1 cellular context compared by ENCODE assay signal in the genomic region with DNA sequence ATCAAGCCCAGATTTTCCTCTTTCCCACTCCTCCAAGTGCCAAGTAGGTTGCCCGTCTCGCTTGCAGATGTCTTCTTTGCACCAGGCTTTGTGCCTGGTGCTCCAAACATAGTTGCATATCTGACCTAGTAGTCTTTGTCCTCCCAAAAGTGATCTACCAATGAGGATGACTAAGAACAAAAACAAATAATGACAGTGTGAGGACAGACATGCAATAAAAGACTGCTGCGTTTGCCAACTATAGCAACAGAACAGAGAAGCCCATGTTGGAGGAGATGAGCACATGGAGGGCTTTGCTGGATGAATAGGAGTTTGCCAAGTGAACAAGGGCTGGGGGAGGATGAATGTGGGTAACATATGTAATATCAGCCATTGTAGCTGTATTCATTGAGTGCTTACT.
TF ChIP-seq lines count a peak whose summit lies in the region.

No MANE protein-coding gene starts in this region.

TF ChIP-seq in HepG2, 621 proteins besides CTCF, POLR2A, EP300 and RAD21 (continued from another document):
- TF ChIP-seq, protein P1, sequence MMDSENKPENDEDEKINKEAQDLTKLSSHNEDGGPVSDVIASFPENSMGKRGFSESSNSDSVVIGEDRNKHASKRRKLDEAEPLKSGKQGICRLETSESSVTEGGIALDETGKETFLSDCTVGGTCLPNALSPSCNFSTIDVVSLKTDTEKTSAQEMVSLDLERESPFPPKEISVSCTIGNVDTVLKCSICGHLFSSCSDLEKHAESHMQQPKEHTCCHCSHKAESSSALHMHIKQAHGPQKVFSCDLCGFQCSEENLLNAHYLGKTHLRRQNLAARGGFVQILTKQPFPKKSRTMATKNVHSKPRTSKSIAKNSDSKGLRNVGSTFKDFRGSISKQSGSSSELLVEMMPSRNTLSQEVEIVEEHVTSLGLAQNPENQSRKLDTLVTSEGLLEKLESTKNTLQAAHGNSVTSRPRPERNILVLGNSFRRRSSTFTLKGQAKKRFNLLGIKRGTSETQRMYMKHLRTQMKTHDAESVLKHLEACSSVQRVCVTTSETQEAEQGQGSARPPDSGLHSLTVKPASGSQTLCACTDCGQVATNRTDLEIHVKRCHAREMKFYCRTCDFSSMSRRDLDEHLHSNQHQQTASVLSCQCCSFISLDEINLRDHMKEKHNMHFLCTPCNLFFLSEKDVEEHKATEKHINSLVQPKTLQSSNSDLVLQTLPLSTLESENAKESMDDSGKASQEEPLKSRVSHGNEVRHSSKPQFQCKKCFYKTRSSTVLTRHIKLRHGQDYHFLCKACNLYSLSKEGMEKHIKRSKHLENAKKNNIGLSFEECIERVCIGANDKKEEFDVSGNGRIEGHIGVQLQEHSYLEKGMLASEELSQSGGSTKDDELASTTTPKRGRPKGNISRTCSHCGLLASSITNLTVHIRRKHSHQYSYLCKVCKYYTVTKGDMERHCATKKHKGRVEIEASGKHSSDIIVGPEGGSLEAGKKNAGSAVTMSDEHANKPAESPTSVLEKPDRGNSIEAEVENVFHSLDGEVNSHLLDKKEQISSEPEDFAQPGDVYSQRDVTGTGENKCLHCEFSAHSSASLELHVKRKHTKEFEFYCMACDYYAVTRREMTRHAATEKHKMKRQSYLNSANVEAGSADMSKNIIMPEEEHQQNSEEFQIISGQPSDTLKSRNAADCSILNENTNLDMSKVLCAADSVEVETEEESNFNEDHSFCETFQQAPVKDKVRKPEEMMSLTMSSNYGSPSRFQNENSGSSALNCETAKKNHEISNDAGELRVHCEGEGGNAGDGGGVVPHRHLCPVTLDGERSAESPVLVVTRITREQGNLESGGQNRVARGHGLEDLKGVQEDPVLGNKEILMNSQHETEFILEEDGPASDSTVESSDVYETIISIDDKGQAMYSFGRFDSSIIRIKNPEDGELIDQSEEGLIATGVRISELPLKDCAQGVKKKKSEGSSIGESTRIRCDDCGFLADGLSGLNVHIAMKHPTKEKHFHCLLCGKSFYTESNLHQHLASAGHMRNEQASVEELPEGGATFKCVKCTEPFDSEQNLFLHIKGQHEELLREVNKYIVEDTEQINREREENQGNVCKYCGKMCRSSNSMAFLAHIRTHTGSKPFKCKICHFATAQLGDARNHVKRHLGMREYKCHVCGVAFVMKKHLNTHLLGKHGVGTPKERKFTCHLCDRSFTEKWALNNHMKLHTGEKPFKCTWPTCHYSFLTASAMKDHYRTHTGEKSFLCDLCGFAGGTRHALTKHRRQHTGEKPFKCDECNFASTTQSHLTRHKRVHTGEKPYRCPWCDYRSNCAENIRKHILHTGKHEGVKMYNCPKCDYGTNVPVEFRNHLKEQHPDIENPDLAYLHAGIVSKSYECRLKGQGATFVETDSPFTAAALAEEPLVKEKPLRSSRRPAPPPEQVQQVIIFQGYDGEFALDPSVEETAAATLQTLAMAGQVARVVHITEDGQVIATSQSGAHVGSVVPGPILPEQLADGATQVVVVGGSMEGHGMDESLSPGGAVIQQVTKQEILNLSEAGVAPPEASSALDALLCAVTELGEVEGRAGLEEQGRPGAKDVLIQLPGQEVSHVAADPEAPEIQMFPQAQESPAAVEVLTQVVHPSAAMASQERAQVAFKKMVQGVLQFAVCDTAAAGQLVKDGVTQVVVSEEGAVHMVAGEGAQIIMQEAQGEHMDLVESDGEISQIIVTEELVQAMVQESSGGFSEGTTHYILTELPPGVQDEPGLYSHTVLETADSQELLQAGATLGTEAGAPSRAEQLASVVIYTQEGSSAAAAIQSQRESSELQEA (CRISPR knock-in tag; IDR thresholded peaks at IDR 0.05; ENCODE audit: not compliant biosample characterization), result no peak
- TF ChIP-seq ZNF263 (CRISPR knock-in tag; IDR thresholded peaks at IDR 0.05) (0 out of 2 replicates have a peak, but pooled peaks have one; percentile 6), DNMT3B (CRISPR knock-in tag; conservative IDR thresholded peaks at IDR 0.05) (no peak), WIZ (CRISPR knock-in tag; IDR thresholded peaks at IDR 0.05) (no peak), FOSL2 (CRISPR knock-in tag; IDR thresholded peaks at IDR 0.05) (0 out of 2 replicates have a peak, but pooled peaks have one; percentile 27), SOX5 (CRISPR knock-in tag; IDR thresholded peaks at IDR 0.05; ENCODE audit: borderline replicate concordance) (0 out of 2 replicates have a peak, but pooled peaks have one; percentile 4)
- TF ChIP-seq, protein P2, sequence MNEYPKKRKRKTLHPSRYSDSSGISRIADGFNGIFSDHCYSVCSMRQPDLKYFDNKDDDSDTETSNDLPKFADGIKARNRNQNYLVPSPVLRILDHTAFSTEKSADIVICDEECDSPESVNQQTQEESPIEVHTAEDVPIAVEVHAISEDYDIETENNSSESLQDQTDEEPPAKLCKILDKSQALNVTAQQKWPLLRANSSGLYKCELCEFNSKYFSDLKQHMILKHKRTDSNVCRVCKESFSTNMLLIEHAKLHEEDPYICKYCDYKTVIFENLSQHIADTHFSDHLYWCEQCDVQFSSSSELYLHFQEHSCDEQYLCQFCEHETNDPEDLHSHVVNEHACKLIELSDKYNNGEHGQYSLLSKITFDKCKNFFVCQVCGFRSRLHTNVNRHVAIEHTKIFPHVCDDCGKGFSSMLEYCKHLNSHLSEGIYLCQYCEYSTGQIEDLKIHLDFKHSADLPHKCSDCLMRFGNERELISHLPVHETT (CRISPR knock-in tag; conservative IDR thresholded peaks at IDR 0.05), result no peak
